Comparison of ENCODE assay signal across 8 cellular contexts in genomic region chr10:51699145-51699474, GRCh38. TPM values are rescaled to one million over a fixed set of nuclear protein-coding genes. Genes with fewer than 3 reads are reported as not detected.
DNase-seq lines count a peak whose midpoint lies in the region; ATAC-seq and TF ChIP-seq lines count a peak whose summit lies in the region.

No MANE protein-coding gene starts in this region.

- H3K9me3 Mint-ChIP-seq in activated naive CD4-positive, alpha-beta T cell treated with anti-CD3 and anti-CD28 coated beads, Interleukin-2, amount 10 ng/mL, durations not matched to agents 7 days and 5 days: peaks cover 5% of the 10 kb centered on the region
- H3K9me3 Mint-ChIP-seq in activated CD8-positive, alpha-beta T cell treated with anti-CD3 and anti-CD28 coated beads for 36 hours: no peaks in the 10 kb centered on the region

- peaks cover 52% of the 10 kb centered on the region for H3K4me1 Mint-ChIP-seq in activated naive CD4-positive, alpha-beta T cell treated with anti-CD3 and anti-CD28 coated beads, Interleukin-2, amount 10 ng/mL, durations not matched to agents 7 days and 5 days
- H3K4me1 Mint-ChIP-seq in activated CD8-positive, alpha-beta T cell treated with anti-CD3 and anti-CD28 coated beads for 36 hours (ENCODE audit: low read depth): peaks cover 43% of the 10 kb centered on the region

- peak overlapping the region; percentile 95 for H3K4me3 Mint-ChIP-seq in activated naive CD4-positive, alpha-beta T cell treated with anti-CD3 and anti-CD28 coated beads, Interleukin-2, amount 10 ng/mL, durations not matched to agents 7 days and 5 days
- peak overlapping the region; percentile 99 for H3K4me3 Mint-ChIP-seq in activated CD8-positive, alpha-beta T cell treated with anti-CD3 and anti-CD28 coated beads for 36 hours

- ATAC-seq in HG03135 (IDR thresholded peaks at IDR 0.05; ENCODE audit: unreplicated experiment) (peak; percentile 38), left ventricle myocardium superior (peak; percentile 57)
- ATAC-seq in activated CD8-positive, alpha-beta T cell treated with anti-CD3 and anti-CD28 coated beads for 36 hours: peak; percentile 41

- H3K4me2 ChIP-seq in skeletal muscle satellite cell (ENCODE audit: low read length): peak overlapping the region; percentile 89

- peaks cover 17% of the 10 kb centered on the region for H3K4me1 ChIP-seq in skeletal muscle satellite cell (ENCODE audit: control insufficient read depth, insufficient read depth, low read length)

- peak overlapping the region; percentile 92 for H3K9ac ChIP-seq in skeletal muscle satellite cell (ENCODE audit: low read depth, low read length)

- H3K36me3 Mint-ChIP-seq in activated naive CD4-positive, alpha-beta T cell treated with anti-CD3 and anti-CD28 coated beads, Interleukin-2, amount 10 ng/mL, durations not matched to agents 7 days and 5 days: peaks cover 44% of the 10 kb centered on the region
- H3K36me3 Mint-ChIP-seq in activated CD8-positive, alpha-beta T cell treated with anti-CD3 and anti-CD28 coated beads for 36 hours (ENCODE audit: low read depth): peaks cover 36% of the 10 kb centered on the region

- CTCF ChIA-PET in activated naive CD4-positive, alpha-beta T cell treated with anti-CD3 and anti-CD28 coated beads, Interleukin-2, amount 10 ng/mL, durations not matched to agents 7 days and 5 days (lab: Charles Lee): no interaction called here
- CTCF ChIA-PET in activated CD8-positive, alpha-beta T cell treated with anti-CD3 and anti-CD28 coated beads for 36 hours (lab: Charles Lee): no interaction called here

- no peaks in the 10 kb centered on the region for H3K9me3 ChIP-seq in skeletal muscle satellite cell (replicated peaks; ENCODE audit: low read length)

- POLR2A ChIA-PET in activated CD8-positive, alpha-beta T cell treated with anti-CD3 and anti-CD28 coated beads for 36 hours (lab: Charles Lee): interaction anchor here (1.0 kb wide), 1 partner anchor 107 kb away, joined by 3 read pairs; no protein-coding TSS in a partner anchor

- TF ChIP-seq CTCF in activated CD8-positive, alpha-beta T cell treated with anti-CD3 and anti-CD28 coated beads for 36 hours (IDR thresholded peaks at IDR 0.05): no peak

- H3K4me3 ChIP-seq in skeletal muscle satellite cell (ENCODE audit: low read length): peak overlapping the region; percentile 90

- no peak for DNase-seq in activated naive CD4-positive, alpha-beta T cell treated with anti-CD3 and anti-CD28 coated beads, Interleukin-2, amount 10 ng/mL, durations not matched to agents 7 days and 5 days
- DNase-seq in activated naive CD4-positive, alpha-beta T cell treated with anti-CD3 and anti-CD28 coated beads, Interleukin-2, amount 50 U/mL, for 16 hours: no peak
- DNase-seq in activated CD8-positive, alpha-beta T cell treated with anti-CD3 and anti-CD28 coated beads for 36 hours: no peak
- DNase-seq in left ventricle myocardium superior (peak; percentile 31), NCI-H2081 treated with DMSO at 0.1 percent for 48 hours (lab: John Stamatoyannopoulos, UW) (no peak), RKO (ENCODE audit: low spot score) (no peak)

- H3K27ac Mint-ChIP-seq in activated naive CD4-positive, alpha-beta T cell treated with anti-CD3 and anti-CD28 coated beads, Interleukin-2, amount 10 ng/mL, durations not matched to agents 7 days and 5 days: peak overlapping the region; percentile 98
- peak overlapping the region; percentile 100 for H3K27ac Mint-ChIP-seq in activated CD8-positive, alpha-beta T cell treated with anti-CD3 and anti-CD28 coated beads for 36 hours

- H3K27me3 Mint-ChIP-seq in activated naive CD4-positive, alpha-beta T cell treated with anti-CD3 and anti-CD28 coated beads, Interleukin-2, amount 10 ng/mL, durations not matched to agents 7 days and 5 days: no peaks in the 10 kb centered on the region
- no peaks in the 10 kb centered on the region for H3K27me3 Mint-ChIP-seq in activated CD8-positive, alpha-beta T cell treated with anti-CD3 and anti-CD28 coated beads for 36 hours

- H3K27me3 ChIP-seq in skeletal muscle satellite cell (ENCODE audit: control insufficient read depth, insufficient read depth, low read length): no peaks in the 10 kb centered on the region

- intact Hi-C loops in activated CD8-positive, alpha-beta T cell treated with anti-CD3 and anti-CD28 coated beads for 36 hours (cut with micrococcal nuclease): no loop called here
- intact Hi-C loops in left ventricle myocardium superior (cut with micrococcal nuclease): no loop called here

- no peaks in the 10 kb centered on the region for H3K36me3 ChIP-seq in skeletal muscle satellite cell (ENCODE audit: insufficient read depth, low read length)

RNA-seq across cellular contexts. Expression of gene CSTF2T, which starts 0.3 kb away (rescaled TPM):
- total RNA-seq in activated CD8-positive, alpha-beta T cell treated with anti-CD3 and anti-CD28 coated beads for 36 hours: 10 to 100 TPM; 21.2 to 21.7 TPM
- 21.3 TPM for total RNA-seq in left ventricle myocardium superior
- total RNA-seq in skeletal muscle satellite cell (2012; rRNA removed): 16.0 and 18.3 TPM in 2 replicates
